ENCODE assay signal across 18 cellular contexts in the genomic region with DNA sequence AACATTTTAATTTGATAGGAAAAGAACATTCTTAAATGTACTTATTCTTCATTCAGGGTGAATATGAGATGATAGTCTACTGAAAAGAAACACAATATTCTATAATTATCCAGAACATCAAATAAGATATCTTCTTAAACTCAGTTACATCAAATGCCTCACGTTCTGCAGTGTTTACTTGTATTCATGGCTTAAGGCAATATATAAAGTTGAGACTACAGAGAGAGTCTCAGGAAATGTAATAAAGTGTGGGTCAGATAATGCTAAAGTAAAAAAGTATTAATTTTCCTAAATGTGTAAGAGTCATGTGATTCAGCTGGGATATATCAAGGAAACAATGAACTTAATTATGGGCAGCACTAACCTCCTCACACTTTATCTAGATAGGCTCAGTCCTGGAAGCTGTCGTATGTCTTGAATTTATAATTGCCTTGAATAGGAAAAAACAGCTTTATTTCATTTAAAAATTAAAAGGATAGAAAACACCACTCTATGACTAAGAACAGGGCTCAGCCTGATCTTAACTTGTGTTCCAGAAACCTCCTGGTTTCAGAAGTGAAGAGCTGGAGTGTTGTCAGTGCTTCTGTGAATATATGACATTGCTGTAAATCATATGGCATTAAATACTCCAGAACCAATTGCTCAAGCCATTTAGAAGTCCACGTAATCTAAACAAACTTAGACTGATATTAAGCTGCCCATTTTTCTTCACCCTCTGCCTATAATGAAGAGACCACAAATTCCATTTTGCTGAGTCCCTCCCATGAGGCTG.
DNase-seq lines count a peak whose midpoint lies in the region; ATAC-seq, FAIRE-seq and TF ChIP-seq lines count a peak whose summit lies in the region.
"Had no signal": no experiment of that assay in that cellular context is flagged by ENCODE, and none has a peak within 500 bp of the region (broad histone marks: within the 10 kb centered on the region; RNA-seq: fewer than 3 reads in every experiment).

No MANE protein-coding gene starts in this region.

- H3K4me1 Mint-ChIP-seq in activated T-helper 2 cell treated with anti-CD3 and anti-CD28 coated beads, Interferon-gamma antibody, Interleukin-2, Interleukin-4, amounts not matched to agents 10 μg/mL and 5 μg/mL and 100 μg/mL, durations not matched to agents 14 hours and 24 hours and 36 hours (ENCODE audit: low read depth) = no peaks in the 10 kb centered on the region

- H3K27me3 Mint-ChIP-seq in activated T-helper 2 cell treated with anti-CD3 and anti-CD28 coated beads, Interferon-gamma antibody, Interleukin-2, Interleukin-4, amounts not matched to agents 10 μg/mL and 5 μg/mL and 100 μg/mL, durations not matched to agents 14 hours and 24 hours and 36 hours (ENCODE audit: low read depth) = no peaks in the 10 kb centered on the region
- H3K27me3 Mint-ChIP-seq: type B pancreatic cell had no signal

- H3K4me3 Mint-ChIP-seq in activated T-helper 2 cell treated with anti-CD3 and anti-CD28 coated beads, Interferon-gamma antibody, Interleukin-2, Interleukin-4, amounts not matched to agents 10 μg/mL and 5 μg/mL and 100 μg/mL, durations not matched to agents 14 hours and 24 hours and 36 hours (ENCODE audit: low read depth) = no peak overlapping the region
- H3K4me3 Mint-ChIP-seq: activated CD8-positive, alpha-beta T cell treated with anti-CD3 and anti-CD28 coated beads, Interleukin-2, amount 10 ng/mL, durations not matched to agents 7 days and 5 days; type B pancreatic cell had no signal

- ATAC-seq in heart right ventricle = no peak
- ATAC-seq: activated CD8-positive, alpha-beta T cell treated with anti-CD3 and anti-CD28 coated beads, Interleukin-2, amount 10 ng/mL, durations not matched to agents 7 days and 5 days had no signal

- H3K4me1 ChIP-seq in BE2C (no peaks in the 10 kb centered on the region; the same call in 1 of the 2 replicates), keratinocyte (ENCODE audit: control insufficient read depth, extremely low read depth, insufficient read depth, low read length) (peaks cover 20% of the 10 kb centered on the region), heart right ventricle (no peaks in the 10 kb centered on the region)
- H3K4me1 ChIP-seq: Caco-2 had no signal

- FAIRE-seq in keratinocyte (lab: Jason Lieb, UNC) = no peak
- FAIRE-seq: endothelial cell of umbilical vein had no signal

- in situ Hi-C loops in astrocyte of the spinal cord (cut with HindIII; ENCODE audit: low sequenced_read_pairs) = no loop called here

- no peaks in the 10 kb centered on the region for H3K36me3 Mint-ChIP-seq in activated T-helper 2 cell treated with anti-CD3 and anti-CD28 coated beads, Interferon-gamma antibody, Interleukin-2, Interleukin-4, amounts not matched to agents 10 μg/mL and 5 μg/mL and 100 μg/mL, durations not matched to agents 14 hours and 24 hours and 36 hours (ENCODE audit: low read depth)
- H3K36me3 Mint-ChIP-seq: type B pancreatic cell had no signal

- no peak overlapping the region for H3K4me3 ChIP-seq in BE2C (ENCODE audit: low read depth, low read length)
- H3K4me3 ChIP-seq in astrocyte of the spinal cord (ENCODE audit: low read depth, low read length) = no peak overlapping the region
- peak overlapping the region in 2 of 3 experiments; percentile 2 to 39 for H3K4me3 ChIP-seq in keratinocyte (ENCODE audit: control insufficient read depth in 2 of 3, extremely low read depth in 1 of 3, insufficient read depth in 2 of 3, low read depth in 1 of 3, low read length in 3 of 3)
- H3K4me3 ChIP-seq in heart right ventricle = no peak overlapping the region

- TF ChIP-seq CTCF in BE2C (IDR thresholded peaks at IDR 0.05; ENCODE audit: low read depth, low read length) = no peak
- TF ChIP-seq CTCF in astrocyte of the spinal cord (IDR thresholded peaks at IDR 0.05; ENCODE audit: low read depth, low read length) = no peak
- TF ChIP-seq CTCF in keratinocyte (optimal IDR thresholded peaks at IDR 0.05 in 1 of 3, IDR thresholded peaks at IDR 0.05 in 1 of 3, conservative IDR thresholded peaks at IDR 0.05 in 1 of 3; ENCODE audit: extremely low read depth in 1 of 3, insufficient read depth in 2 of 3, low read length in 3 of 3) = no peak
- no peak for TF ChIP-seq CTCF in heart right ventricle (IDR thresholded peaks at IDR 0.05)

- H3K9me3 Mint-ChIP-seq in activated T-helper 2 cell treated with anti-CD3 and anti-CD28 coated beads, Interferon-gamma antibody, Interleukin-2, Interleukin-4, amounts not matched to agents 10 μg/mL and 5 μg/mL and 100 μg/mL, durations not matched to agents 14 hours and 24 hours and 36 hours = no peaks in the 10 kb centered on the region
- H3K9me3 Mint-ChIP-seq: type B pancreatic cell had no signal

- intact Hi-C loops in heart right ventricle (cut with DNase I) = no loop called here
- intact Hi-C loops in activated T-helper 2 cell treated with anti-CD3 and anti-CD28 coated beads, Interferon-gamma antibody, Interleukin-2, Interleukin-4, amounts not matched to agents 10 μg/mL and 5 μg/mL and 100 μg/mL, durations not matched to agents 14 hours and 24 hours and 36 hours (cut with micrococcal nuclease) = no loop called here

- H3K27ac ChIP-seq in keratinocyte (ENCODE audit: control insufficient read depth, insufficient read depth, low read length) (peak overlapping the region; percentile 88), heart right ventricle (no peak overlapping the region)
- H3K27ac ChIP-seq: WERI-Rb-1 had no signal

- H3K79me2 ChIP-seq in keratinocyte (ENCODE audit: control insufficient read depth, insufficient read depth, low read length) = no peaks in the 10 kb centered on the region

- H3K9me1 ChIP-seq in keratinocyte (ENCODE audit: control insufficient read depth, extremely low read depth, insufficient read depth, low read length) = no peaks in the 10 kb centered on the region

- H3K36me3 ChIP-seq in BE2C = no peaks in the 10 kb centered on the region
- no peaks in the 10 kb centered on the region for H3K36me3 ChIP-seq in keratinocyte (ENCODE audit: control insufficient read depth in 2 of 2, extremely low read depth in 1 of 2, insufficient read depth in 2 of 2, low read length in 2 of 2)
- no peaks in the 10 kb centered on the region for H3K36me3 ChIP-seq in heart right ventricle
- H3K36me3 ChIP-seq: WERI-Rb-1 had no signal

- peak; percentile 8 for DNase-seq in BE2C
- peak; percentile 77 for DNase-seq in LHCN-M2 (ENCODE audit: low read depth)
- peak; percentile 43 for DNase-seq in astrocyte of the spinal cord (ENCODE audit: low read depth, low spot score)
- DNase-seq in keratinocyte (ENCODE audit: low read depth, low spot score) = peak; percentile 21
- DNase-seq in heart right ventricle = no peak
- no peak for DNase-seq in NCI-H510A treated with DMSO at 0.1 percent for 48 hours (lab: John Stamatoyannopoulos, UW)
- no peak for DNase-seq in activated T-helper 2 cell treated with anti-CD3 and anti-CD28 coated beads, Interferon-gamma antibody, Interleukin-2, Interleukin-4, amounts not matched to agents 10 μg/mL and 5 μg/mL and 100 μg/mL, durations not matched to agents 14 hours and 24 hours and 36 hours (ENCODE audit: low spot score)
- no peak for DNase-seq in NOMO-1 treated with DMSO at 0.1 percent for 48 hours (lab: John Stamatoyannopoulos, UW; ENCODE audit: unreplicated experiment)
- DNase-seq: activated CD8-positive, alpha-beta T cell treated with anti-CD3 and anti-CD28 coated beads, Interleukin-2, amount 10 ng/mL, durations not matched to agents 7 days and 5 days; Karpas-422; left colon; NCI-H146; NCI-H524 treated with DMSO at 0.1 percent for 48 hours; stimulated activated naive CD4-positive, alpha-beta T cell treated with Interleukin-2 at 50 U/mL for 16 hours; WERI-Rb-1 had no signal

- H3K4me2 ChIP-seq in keratinocyte (ENCODE audit: control insufficient read depth, extremely low read depth, insufficient read depth, low read depth, low read length) = peak overlapping the region; percentile 54

- H3K9me3 ChIP-seq in BE2C = no peaks in the 10 kb centered on the region
- H3K9me3 ChIP-seq in keratinocyte (ENCODE audit: control insufficient read depth, low read depth, low read length) = no peaks in the 10 kb centered on the region
- H3K9me3 ChIP-seq in heart right ventricle = peaks cover 0 to 3% (median 0%) of the 10 kb centered on the region in 11 donors
- H3K9me3 ChIP-seq: Caco-2 had no signal

- H3K9ac ChIP-seq in keratinocyte (ENCODE audit: control insufficient read depth, extremely low read depth, insufficient read depth, low read length) = peak overlapping the region; percentile 61

- dilution Hi-C loops in keratinocyte (cut with MboI; ENCODE audit: extremely low pct_ligation_motif_present, low sequenced_read_pairs) = no loop called here

- WGBS in heart right ventricle, 2 donors = 75 to 86% methylated on average over 3 of the region's 3 CpGs

- no peaks in the 10 kb centered on the region for H4K20me1 ChIP-seq in keratinocyte (ENCODE audit: control insufficient read depth, extremely low read depth, insufficient read depth, low read length)

- peak overlapping the region; percentile 75 for H2AFZ ChIP-seq in keratinocyte (ENCODE audit: control insufficient read depth, low read length)

- H3K27ac Mint-ChIP-seq in activated T-helper 2 cell treated with anti-CD3 and anti-CD28 coated beads, Interferon-gamma antibody, Interleukin-2, Interleukin-4, amounts not matched to agents 10 μg/mL and 5 μg/mL and 100 μg/mL, durations not matched to agents 14 hours and 24 hours and 36 hours = no peak overlapping the region
- H3K27ac Mint-ChIP-seq: activated CD8-positive, alpha-beta T cell treated with anti-CD3 and anti-CD28 coated beads, Interleukin-2, amount 10 ng/mL, durations not matched to agents 7 days and 5 days; type B pancreatic cell had no signal

- H3K27me3 ChIP-seq in BE2C (no peaks in the 10 kb centered on the region), keratinocyte (ENCODE audit: control insufficient read depth, extremely low read depth, insufficient read depth, low read length) (no peaks in the 10 kb centered on the region), heart right ventricle (no peaks in the 10 kb centered on the region)

Comparison
In these comparisons a context has a peak if more than half of its experiments do, and no peak if none do; other contexts are left out.
1. DNase-seq: peak in BE2C (single experiment), LHCN-M2 (single experiment), astrocyte of the spinal cord (single experiment) and keratinocyte (single experiment); none in heart right ventricle (0 of 2), NCI-H510A treated with DMSO at 0.1 percent for 48 hours (single experiment), activated T-helper 2 cell treated with anti-CD3 and anti-CD28 coated beads, Interferon-gamma antibody, Interleukin-2, Interleukin-4, amounts not matched to agents 10 μg/mL and 5 μg/mL and 100 μg/mL, durations not matched to agents 14 hours and 24 hours and 36 hours (single experiment) and NOMO-1 treated with DMSO at 0.1 percent for 48 hours (single experiment).
2. H3K4me3 ChIP-seq: peak in keratinocyte (2 of 3); none in BE2C (single experiment), astrocyte of the spinal cord (single experiment) and heart right ventricle (0 of 10).